ENCODE assay signal across 14 cellular contexts in genomic region chr3:37114251-37115145, GRCh38. TPM values are rescaled to one million over a fixed set of nuclear protein-coding genes. Genes with fewer than 3 reads are reported as not detected.
A peak's percentile ranks its signal among the peaks of the same experiment; 100 is the strongest.
DNase-seq lines count a peak whose midpoint lies in the region; ATAC-seq and TF ChIP-seq lines count a peak whose summit lies in the region.
"Had no signal": no experiment of that assay in that cellular context is flagged by ENCODE, and none has a peak within 500 bp of the region (broad histone marks: within the 10 kb centered on the region; RNA-seq: fewer than 3 reads in every experiment).

No MANE protein-coding gene starts in this region.

- H3K9me3 ChIP-seq in stomach, result no peaks in the 10 kb centered on the region
- no peaks in the 10 kb centered on the region for H3K9me3 ChIP-seq in neural progenitor cell (ENCODE audit: low read depth)
- no peaks in the 10 kb centered on the region for H3K9me3 ChIP-seq in effector memory CD4-positive, alpha-beta T cell (ENCODE audit: control insufficient read depth, low read length)

- no peaks in the 10 kb centered on the region for H3K36me3 ChIP-seq in stomach
- H3K36me3 ChIP-seq in neural progenitor cell, result no peaks in the 10 kb centered on the region
- H3K36me3 ChIP-seq in effector memory CD4-positive, alpha-beta T cell (ENCODE audit: control insufficient read depth, insufficient read depth, low read length), result no peaks in the 10 kb centered on the region
- H3K36me3 ChIP-seq: WERI-Rb-1 had no signal

- no peak overlapping the region for H3K4me3 Mint-ChIP-seq in activated CD8-positive, alpha-beta T cell treated with anti-CD3 and anti-CD28 coated beads for 36 hours
- H3K4me3 Mint-ChIP-seq in activated CD8-positive, alpha-beta T cell treated with anti-CD3 and anti-CD28 coated beads, Interleukin-2, amount 10 ng/mL, durations not matched to agents 7 days and 5 days, result no peak overlapping the region
- no peak overlapping the region for H3K4me3 Mint-ChIP-seq in activated T-helper 17 cell treated with anti-CD3 and anti-CD28 coated beads, Interleukin-2, amount 50 U/mL, for 72 hours
- H3K4me3 Mint-ChIP-seq in neural progenitor cell, result no peak overlapping the region
- H3K4me3 Mint-ChIP-seq: nephron progenitor cell, type B pancreatic cell had no signal

- H3K27ac ChIP-seq in stomach, result peak overlapping the region in 3 of 5 donors; percentile 18 to 49 (median 22)
- H3K27ac ChIP-seq in neural progenitor cell, result no peak overlapping the region
- H3K27ac ChIP-seq in effector memory CD4-positive, alpha-beta T cell (ENCODE audit: insufficient read depth, low read length, poor library complexity, severe bottlenecking), result no peak overlapping the region
- H3K27ac ChIP-seq: WERI-Rb-1 had no signal

- H3K4me1 Mint-ChIP-seq in activated CD8-positive, alpha-beta T cell treated with anti-CD3 and anti-CD28 coated beads for 36 hours (ENCODE audit: low read depth), result peaks cover 15% of the 10 kb centered on the region
- no peaks in the 10 kb centered on the region for H3K4me1 Mint-ChIP-seq in activated CD8-positive, alpha-beta T cell treated with anti-CD3 and anti-CD28 coated beads, Interleukin-2, amount 10 ng/mL, durations not matched to agents 7 days and 5 days (ENCODE audit: low read depth)
- peaks cover 5% of the 10 kb centered on the region for H3K4me1 Mint-ChIP-seq in activated T-helper 17 cell treated with anti-CD3 and anti-CD28 coated beads, Interleukin-2, amount 50 U/mL, for 72 hours
- no peaks in the 10 kb centered on the region for H3K4me1 Mint-ChIP-seq in neural progenitor cell
- H3K4me1 Mint-ChIP-seq: nephron progenitor cell had no signal

- H3K4me1 ChIP-seq in stomach (peaks cover 0 to 12% (median 6%) of the 10 kb centered on the region in 4 donors), neural progenitor cell (no peaks in the 10 kb centered on the region)
- no peaks in the 10 kb centered on the region for H3K4me1 ChIP-seq in effector memory CD4-positive, alpha-beta T cell (ENCODE audit: control insufficient read depth, insufficient read depth, low read length, poor library complexity, severe bottlenecking)

- H3K27me3 ChIP-seq in stomach (no peaks in the 10 kb centered on the region), neural progenitor cell (no peaks in the 10 kb centered on the region)
- no peaks in the 10 kb centered on the region for H3K27me3 ChIP-seq in effector memory CD4-positive, alpha-beta T cell (replicated peaks; ENCODE audit: control insufficient read depth, insufficient read depth, low read length, poor library complexity, severe bottlenecking)

- no peaks in the 10 kb centered on the region for H3K27me3 Mint-ChIP-seq in activated CD8-positive, alpha-beta T cell treated with anti-CD3 and anti-CD28 coated beads for 36 hours
- no peaks in the 10 kb centered on the region for H3K27me3 Mint-ChIP-seq in activated CD8-positive, alpha-beta T cell treated with anti-CD3 and anti-CD28 coated beads, Interleukin-2, amount 10 ng/mL, durations not matched to agents 7 days and 5 days (ENCODE audit: low read depth)
- H3K27me3 Mint-ChIP-seq in activated T-helper 17 cell treated with anti-CD3 and anti-CD28 coated beads, Interleukin-2, amount 50 U/mL, for 72 hours, result no peaks in the 10 kb centered on the region
- no peaks in the 10 kb centered on the region for H3K27me3 Mint-ChIP-seq in neural progenitor cell (ENCODE audit: insufficient read depth, low read depth)
- H3K27me3 Mint-ChIP-seq: type B pancreatic cell had no signal

- 89 to 99% (median 96%) methylated on average over 2 of the region's 2 CpGs for WGBS in stomach, 5 donors

- no peaks in the 10 kb centered on the region for H4K20me1 ChIP-seq in neural progenitor cell (ENCODE audit: low read depth)

- DNase-seq in activated CD8-positive, alpha-beta T cell treated with anti-CD3 and anti-CD28 coated beads for 36 hours, result no peak
- no peak for DNase-seq in activated CD8-positive, alpha-beta T cell treated with anti-CD3 and anti-CD28 coated beads, Interleukin-2, amount 10 ng/mL, durations not matched to agents 7 days and 5 days
- DNase-seq in fibroblast of pulmonary artery (ENCODE audit: low read depth), result peak; percentile 85
- no peak for DNase-seq in stomach
- no peak for DNase-seq in NCI-H345 (lab: John Stamatoyannopoulos, UW)
- no peak for DNase-seq in neural progenitor cell (ENCODE audit: low spot score)
- DNase-seq in effector memory CD4-positive, alpha-beta T cell, result no peak
- DNase-seq: caudate nucleus; NCI-H1105; nephron progenitor cell; stimulated activated CD4-positive, alpha-beta T cell treated with anti-CD3 and anti-CD28 coated beads, Interleukin-4, amount 100 ng/mL, for 4 hours; WERI-Rb-1 had no signal

- no peak overlapping the region for H3K27ac Mint-ChIP-seq in activated CD8-positive, alpha-beta T cell treated with anti-CD3 and anti-CD28 coated beads for 36 hours
- H3K27ac Mint-ChIP-seq in activated CD8-positive, alpha-beta T cell treated with anti-CD3 and anti-CD28 coated beads, Interleukin-2, amount 10 ng/mL, durations not matched to agents 7 days and 5 days, result no peak overlapping the region
- no peak overlapping the region for H3K27ac Mint-ChIP-seq in activated T-helper 17 cell treated with anti-CD3 and anti-CD28 coated beads, Interleukin-2, amount 50 U/mL, for 72 hours
- no peak overlapping the region for H3K27ac Mint-ChIP-seq in neural progenitor cell

- H3K4me3 ChIP-seq in fibroblast of pulmonary artery (replicated peaks; ENCODE audit: low read depth, low read length), result no peak overlapping the region
- H3K4me3 ChIP-seq in stomach, result no peak overlapping the region
- H3K4me3 ChIP-seq in neural progenitor cell, result no peak overlapping the region
- no peak overlapping the region for H3K4me3 ChIP-seq in effector memory CD4-positive, alpha-beta T cell (ENCODE audit: insufficient read depth, low read depth, low read length, poor library complexity, severe bottlenecking)

- no peak overlapping the region for H3K9ac ChIP-seq in neural progenitor cell

- peak; percentile 47 for ATAC-seq in activated CD8-positive, alpha-beta T cell treated with anti-CD3 and anti-CD28 coated beads for 36 hours
- no peak for ATAC-seq in activated CD8-positive, alpha-beta T cell treated with anti-CD3 and anti-CD28 coated beads, Interleukin-2, amount 10 ng/mL, durations not matched to agents 7 days and 5 days
- peak; percentile 89 for ATAC-seq in activated T-helper 17 cell treated with anti-CD3 and anti-CD28 coated beads, Interleukin-2, amount 50 U/mL, for 72 hours (replicated peaks)

- no peaks in the 10 kb centered on the region for H3K36me3 Mint-ChIP-seq in activated CD8-positive, alpha-beta T cell treated with anti-CD3 and anti-CD28 coated beads for 36 hours (ENCODE audit: low read depth)
- no peaks in the 10 kb centered on the region for H3K36me3 Mint-ChIP-seq in activated CD8-positive, alpha-beta T cell treated with anti-CD3 and anti-CD28 coated beads, Interleukin-2, amount 10 ng/mL, durations not matched to agents 7 days and 5 days (ENCODE audit: low read depth)
- peaks cover 14% of the 10 kb centered on the region for H3K36me3 Mint-ChIP-seq in activated T-helper 17 cell treated with anti-CD3 and anti-CD28 coated beads, Interleukin-2, amount 50 U/mL, for 72 hours (ENCODE audit: low read depth)
- peaks cover 5% of the 10 kb centered on the region for H3K36me3 Mint-ChIP-seq in neural progenitor cell

- H3K4me2 ChIP-seq in neural progenitor cell, result no peak overlapping the region

- intact Hi-C loops in activated CD8-positive, alpha-beta T cell treated with anti-CD3 and anti-CD28 coated beads for 36 hours (cut with micrococcal nuclease), result no loop called here
- intact Hi-C loops in stomach (cut with DNase I; ENCODE audit: low total_unique reads), result no loop called here

- no peak overlapping the region for H2AFZ ChIP-seq in neural progenitor cell (replicated peaks)

- CTCF ChIA-PET in activated CD8-positive, alpha-beta T cell treated with anti-CD3 and anti-CD28 coated beads for 36 hours (lab: Charles Lee), result interaction anchor here (1.1 to 1.3 kb wide), 3 partner anchors 12 to 99 kb away, joined by 3 to 5 read pairs (median 4); no protein-coding TSS in a partner anchor
- CTCF ChIA-PET in activated CD8-positive, alpha-beta T cell treated with anti-CD3 and anti-CD28 coated beads, Interleukin-2, amount 10 ng/mL, durations not matched to agents 7 days and 5 days (lab: Charles Lee), result interaction anchor here (1.4 kb wide), 1 partner anchor 11 kb away, joined by 4 read pairs; no protein-coding TSS in a partner anchor

- TF ChIP-seq EP300 in stomach (IDR thresholded peaks at IDR 0.05), result no peak

- POLR2A ChIA-PET in activated CD8-positive, alpha-beta T cell treated with anti-CD3 and anti-CD28 coated beads for 36 hours (lab: Charles Lee), result interaction anchor here (0.7 to 1.3 kb wide), 2 partner anchors 48 to 125 kb away, joined by 3 read pairs; no protein-coding TSS in a partner anchor
- POLR2A ChIA-PET in activated CD8-positive, alpha-beta T cell treated with anti-CD3 and anti-CD28 coated beads, Interleukin-2, amount 10 ng/mL, durations not matched to agents 7 days and 5 days (lab: Charles Lee), result no interaction called here

- no peaks in the 10 kb centered on the region for H3F3A ChIP-seq in neural progenitor cell (ENCODE audit: low read depth)

- no peak for TF ChIP-seq CTCF in activated CD8-positive, alpha-beta T cell treated with anti-CD3 and anti-CD28 coated beads for 36 hours (IDR thresholded peaks at IDR 0.05)
- TF ChIP-seq CTCF in fibroblast of pulmonary artery (IDR thresholded peaks at IDR 0.05; ENCODE audit: low read length, missing control alignments) (no peak), stomach (IDR thresholded peaks at IDR 0.05) (no peak), neural progenitor cell (IDR thresholded peaks at IDR 0.05) (no peak)

- H3K79me2 ChIP-seq in neural progenitor cell (ENCODE audit: low read depth), result no peaks in the 10 kb centered on the region

- no peaks in the 10 kb centered on the region for H3K9me3 Mint-ChIP-seq in activated CD8-positive, alpha-beta T cell treated with anti-CD3 and anti-CD28 coated beads for 36 hours
- H3K9me3 Mint-ChIP-seq in activated CD8-positive, alpha-beta T cell treated with anti-CD3 and anti-CD28 coated beads, Interleukin-2, amount 10 ng/mL, durations not matched to agents 7 days and 5 days (ENCODE audit: insufficient read depth), result no peaks in the 10 kb centered on the region
- H3K9me3 Mint-ChIP-seq in activated T-helper 17 cell treated with anti-CD3 and anti-CD28 coated beads, Interleukin-2, amount 50 U/mL, for 72 hours, result no peaks in the 10 kb centered on the region
- H3K9me3 Mint-ChIP-seq in neural progenitor cell, result no peaks in the 10 kb centered on the region
- H3K9me3 Mint-ChIP-seq: nephron progenitor cell, type B pancreatic cell had no signal

- no peak for TF ChIP-seq POLR2A in stomach (IDR thresholded peaks at IDR 0.05)

RNA-seq across cellular contexts. Expression of gene LRRFIP2, which starts 59.9 kb away (rescaled TPM):
- total RNA-seq in activated CD8-positive, alpha-beta T cell treated with anti-CD3 and anti-CD28 coated beads for 36 hours, result 10 to 100 TPM; 18.7 to 23.1 TPM
- total RNA-seq in activated CD8-positive, alpha-beta T cell treated with anti-CD3 and anti-CD28 coated beads, Interleukin-2, amount 10 ng/mL, durations not matched to agents 7 days and 5 days, result 10 to 100 TPM; 31.7 TPM
- 10 to 100 TPM; 36.6 to 41.3 TPM for total RNA-seq in activated T-helper 17 cell treated with anti-CD3 and anti-CD28 coated beads, Interleukin-2, amount 50 U/mL, for 72 hours
- total RNA-seq in stomach (100 to 1,000 TPM in 2 of 5 donors, 10 to 100 TPM in 3; 32.1 to 131 (median 50.1) TPM), neural progenitor cell (ENCODE audit: low replicate concordance) (29.5 and 36.7 TPM in 2 replicates)
- polyA plus RNA-seq in stomach, result 10 to 100 TPM; 25.9 to 33.5 (median 30.6) TPM

Comparison
In these comparisons a context has a peak if more than half of its experiments do, and no peak if none do; other contexts are left out.
1. H3K27ac ChIP-seq: peak in stomach (3 of 5); none in neural progenitor cell (single experiment) and effector memory CD4-positive, alpha-beta T cell (single experiment).